8 cellular contexts compared by ENCODE assay signal in genomic region chr4:38665846-38666490, GRCh38. TPM values are rescaled to one million over a fixed set of nuclear protein-coding genes. Genes with fewer than 3 reads are reported as not detected.
A peak's percentile ranks its signal among the peaks of the same experiment; 100 is the strongest.
DNase-seq lines count a peak whose midpoint lies in the region; ATAC-seq and TF ChIP-seq lines count a peak whose summit lies in the region.

No MANE protein-coding gene starts in this region.

- H3K9me3 Mint-ChIP-seq in progenitor cell of endocrine pancreas (ENCODE audit: low read depth), result peaks cover 3% of the 10 kb centered on the region

- no peaks in the 10 kb centered on the region for H3K27me3 ChIP-seq in RWPE2 (ENCODE audit: insufficient read depth, poor library complexity, severe bottlenecking)
- no peaks in the 10 kb centered on the region for H3K27me3 ChIP-seq in esophagus muscularis mucosa

- intact Hi-C loops in esophagus muscularis mucosa (cut with DNase I), result no loop called here

- H3K4me1 ChIP-seq in RWPE2 (ENCODE audit: insufficient read depth, poor library complexity, severe bottlenecking) (peaks cover 40% of the 10 kb centered on the region), esophagus muscularis mucosa (peaks cover 57 to 70% (median 68%) of the 10 kb centered on the region in 4 donors)

- peak overlapping the region; percentile 91 for H3K27ac ChIP-seq in RWPE2 (ENCODE audit: poor library complexity, severe bottlenecking)
- peak overlapping the region; percentile 99 to 100 (median 100) for H3K27ac ChIP-seq in esophagus muscularis mucosa (replicated peaks in 1 of 4)

- DNase-seq in DMS53 (lab: John Stamatoyannopoulos, UW) (peak; percentile 61), RWPE2 (ENCODE audit: low spot score) (no peak), esophagus muscularis mucosa (ENCODE audit: extremely low spot score) (no peak), progenitor cell of endocrine pancreas (ENCODE audit: low spot score, unreplicated experiment) (no peak), NCI-H1092 (lab: John Stamatoyannopoulos, UW) (no peak)
- no peak for DNase-seq in stimulated activated CD4-positive, alpha-beta T cell treated with anti-CD3 and anti-CD28 coated beads, Interleukin-2, amount 100 ng/mL, for 48 hours

- peaks cover 55% of the 10 kb centered on the region for H3K4me1 Mint-ChIP-seq in progenitor cell of endocrine pancreas (ENCODE audit: low read depth)

- H3K4me3 Mint-ChIP-seq in progenitor cell of endocrine pancreas (ENCODE audit: low read depth), result peak overlapping the region; percentile 95

- H3K27me3 Mint-ChIP-seq in progenitor cell of endocrine pancreas, result no peaks in the 10 kb centered on the region

- H3K36me3 ChIP-seq in RWPE2 (ENCODE audit: low read depth) (peaks cover 18% of the 10 kb centered on the region), esophagus muscularis mucosa (no peaks in the 10 kb centered on the region)

- peaks cover 10% of the 10 kb centered on the region for H3K36me3 Mint-ChIP-seq in progenitor cell of endocrine pancreas (ENCODE audit: insufficient read depth)

- 4% methylated on average over 5 of the region's 5 CpGs for WGBS in esophagus muscularis mucosa

- TF ChIP-seq CTCF in RWPE2 (IDR thresholded peaks at IDR 0.05; ENCODE audit: poor library complexity, severe bottlenecking), result no peak
- no peak for TF ChIP-seq CTCF in esophagus muscularis mucosa (IDR thresholded peaks at IDR 0.05)
- TF ChIP-seq CTCF in progenitor cell of endocrine pancreas (IDR thresholded peaks at IDR 0.05; ENCODE audit: unreplicated experiment), result no peak

- peak overlapping the region; percentile 100 for H3K27ac Mint-ChIP-seq in progenitor cell of endocrine pancreas

- peak overlapping the region; percentile 97 for H3K4me3 ChIP-seq in RWPE2 (ENCODE audit: severe bottlenecking)
- peak overlapping the region; percentile 94 to 99 (median 96) for H3K4me3 ChIP-seq in esophagus muscularis mucosa

- H3K9me3 ChIP-seq in RWPE2 (ENCODE audit: severe bottlenecking) (no peaks in the 10 kb centered on the region), esophagus muscularis mucosa (peaks cover 0 to 4% (median 0%) of the 10 kb centered on the region in 4 donors)

- TF ChIP-seq EP300 in esophagus muscularis mucosa (IDR thresholded peaks at IDR 0.05), result no peak

- no peak for TF ChIP-seq POLR2A in esophagus muscularis mucosa (IDR thresholded peaks at IDR 0.05; ENCODE audit: low read depth)

- ATAC-seq in RWPE2 (ENCODE audit: low read depth) (no peak), GM21367 (IDR thresholded peaks at IDR 0.05; ENCODE audit: unreplicated experiment) (no peak), HG03097 (IDR thresholded peaks at IDR 0.05; ENCODE audit: low FRiP score, unreplicated experiment) (no peak)

RNA-seq across cellular contexts. Expression of gene KLF3, which starts 2.0 kb away (rescaled TPM):
- 10 to 100 TPM; 30.8 to 50.4 (median 40.4) TPM for total RNA-seq in esophagus muscularis mucosa
- 97.1 and 98.7 TPM in 2 replicates for total RNA-seq in progenitor cell of endocrine pancreas
